ENCODE assay signal across 16 cellular contexts in the genomic region with DNA sequence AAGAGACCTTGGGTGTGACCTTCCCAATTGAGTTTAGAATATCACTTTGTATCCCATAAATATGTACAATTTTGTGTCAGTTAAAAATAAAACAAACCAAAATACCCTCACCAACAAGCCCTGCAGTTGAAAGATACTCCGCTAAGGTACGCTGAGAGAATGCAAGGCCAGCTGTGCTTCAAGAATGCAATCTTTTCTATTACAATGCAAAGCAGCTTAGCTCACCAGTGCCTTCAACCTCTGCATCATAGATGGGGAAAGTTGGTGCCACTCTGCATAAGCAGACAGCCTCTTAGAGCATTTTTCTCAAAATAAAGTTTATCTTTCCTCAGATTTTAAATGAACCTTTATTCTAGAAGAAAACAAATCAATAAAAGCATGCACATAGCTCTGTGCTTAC.
DNase-seq lines count a peak whose midpoint lies in the region; ATAC-seq and TF ChIP-seq lines count a peak whose summit lies in the region.
"Had no signal": no experiment of that assay in that cellular context is flagged by ENCODE, and none has a peak within 500 bp of the region (broad histone marks: within the 10 kb centered on the region; RNA-seq: fewer than 3 reads in every experiment).

No MANE protein-coding gene starts in this region.

- H4K8ac ChIP-seq in H9 (replicated peaks; ENCODE audit: insufficient read length, low read depth, low read length): no peak overlapping the region

- H2BK20ac ChIP-seq in H9 (ENCODE audit: low read depth, low read length, poor library complexity, severe bottlenecking): peak overlapping the region; percentile 60

- TF ChIP-seq CTCF in H9 (conservative IDR thresholded peaks at IDR 0.05): no peak
- no peak for TF ChIP-seq CTCF in WTC11 (IDR thresholded peaks at IDR 0.05)

- POLR2A ChIA-PET in WTC11 (lab: Charles Lee): no interaction called here

- peak; percentile 90 for ATAC-seq in WTC11
- ATAC-seq in stimulated activated naive CD8-positive, alpha-beta T cell treated with anti-CD3 and anti-CD28 coated beads, Interleukin-15, amount 100 ng/mL, for 72 hours: no peak
- no peak for ATAC-seq in HG02798 (IDR thresholded peaks at IDR 0.05; ENCODE audit: poor library complexity, unreplicated experiment)

- H3K4me1 ChIP-seq in H9 (ENCODE audit: insufficient read depth, low read length) (peaks cover 14% of the 10 kb centered on the region), iPS DF 6.9 (ENCODE audit: control insufficient read depth, insufficient read depth, low read length) (peaks cover 3% of the 10 kb centered on the region; the same call in 1 of the 2 replicates)
- H3K4me1 ChIP-seq: BLaER1 treated with 17β-estradiol and CSF1 and Interleukin-3, amounts not matched to agents 10 nM and 100 nM had no signal

- no peak overlapping the region for H3K4ac ChIP-seq in H9 (ENCODE audit: low read depth, low read length)

- H2AK5ac ChIP-seq in H9 (ENCODE audit: insufficient read length, low read length): no peak overlapping the region

- H3K79me2 ChIP-seq in H9 (ENCODE audit: insufficient read depth, low read length): no peaks in the 10 kb centered on the region

- no peaks in the 10 kb centered on the region for H3K23me2 ChIP-seq in H9 (ENCODE audit: insufficient read length, low read depth, low read length, poor library complexity, severe bottlenecking)

- no peaks in the 10 kb centered on the region for H3K79me1 ChIP-seq in H9 (ENCODE audit: insufficient read depth, low read depth, low read length, poor library complexity, severe bottlenecking)

- no peak overlapping the region for H3T11ph ChIP-seq in H9 (ENCODE audit: low read length)

- no peak overlapping the region for H4K5ac ChIP-seq in H9 (ENCODE audit: insufficient read length, low read depth, low read length)

- peaks cover 5 to 14% of the 10 kb centered on the region in 2 experiments; a peak in 4 of 5 replicates for H3K9me3 Mint-ChIP-seq in H9
- peaks cover 16% of the 10 kb centered on the region for H3K9me3 Mint-ChIP-seq in WTC11
- peaks cover 4 to 7% of the 10 kb centered on the region in 2 donors for H3K9me3 Mint-ChIP-seq in stimulated activated naive CD8-positive, alpha-beta T cell treated with anti-CD3 and anti-CD28 coated beads, Interleukin-15, amount 100 ng/mL, for 72 hours
- H3K9me3 Mint-ChIP-seq: HFFc6 had no signal

- peak overlapping the region; percentile 25 for H3K27ac ChIP-seq in H9 (ENCODE audit: insufficient read length, low read depth, low read length)
- H3K27ac ChIP-seq in iPS DF 6.9 (ENCODE audit: low read length): no peak overlapping the region
- H3K27ac ChIP-seq: BLaER1 treated with 17β-estradiol and CSF1 and Interleukin-3, amounts not matched to agents 10 nM and 100 nM; GM23248 had no signal

- no peak overlapping the region for H4K91ac ChIP-seq in H9 (ENCODE audit: insufficient read length, low read depth, low read length)

- H3K36me3 Mint-ChIP-seq in H9 (ENCODE audit: insufficient read depth in 1 of 3, low read depth in 3 of 3) (peaks cover 0 to 18% (median 7%) of the 10 kb centered on the region in 3 experiments; a peak in 5 of 7 replicates), WTC11 (peaks cover 11% of the 10 kb centered on the region; the same call in 1 of the 2 replicates)
- H3K36me3 Mint-ChIP-seq: CD4-positive, CD25-positive, alpha-beta regulatory T cell had no signal

- no peak overlapping the region for H2BK12ac ChIP-seq in H9 (ENCODE audit: insufficient read length, low read depth, low read length)

- H3K27me3 Mint-ChIP-seq in H9 (ENCODE audit: low read depth): no peaks in the 10 kb centered on the region; the same call in 1 of the 2 replicates
- H3K27me3 Mint-ChIP-seq in WTC11 (ENCODE audit: low read depth): no peaks in the 10 kb centered on the region
- no peaks in the 10 kb centered on the region for H3K27me3 Mint-ChIP-seq in stimulated activated naive CD8-positive, alpha-beta T cell treated with anti-CD3 and anti-CD28 coated beads, Interleukin-15, amount 100 ng/mL, for 72 hours
- H3K27me3 Mint-ChIP-seq: CD4-positive, CD25-positive, alpha-beta regulatory T cell had no signal

- H3K4me1 Mint-ChIP-seq in H9: peaks cover 35 to 41% of the 10 kb centered on the region in 2 experiments
- H3K4me1 Mint-ChIP-seq in WTC11: peaks cover 37% of the 10 kb centered on the region
- no peaks in the 10 kb centered on the region for H3K4me1 Mint-ChIP-seq in stimulated activated naive CD8-positive, alpha-beta T cell treated with anti-CD3 and anti-CD28 coated beads, Interleukin-15, amount 100 ng/mL, for 72 hours
- H3K4me1 Mint-ChIP-seq: CD4-positive, CD25-positive, alpha-beta regulatory T cell had no signal

- H2AFZ ChIP-seq in H9 (ENCODE audit: low read length): no peak overlapping the region
- H2AFZ ChIP-seq: GM23248 had no signal

- H3K27ac Mint-ChIP-seq in H9 (peak overlapping the region in 2 of 3 experiments; percentile 52 to 98; a peak in 3 of 7 replicates), WTC11 (no peak overlapping the region)
- H3K27ac Mint-ChIP-seq in stimulated activated naive CD8-positive, alpha-beta T cell treated with anti-CD3 and anti-CD28 coated beads, Interleukin-15, amount 100 ng/mL, for 72 hours: no peak overlapping the region
- H3K27ac Mint-ChIP-seq: CD4-positive, CD25-positive, alpha-beta regulatory T cell; HFFc6 had no signal

- H3K4me3 ChIP-seq in iPS DF 6.9 (ENCODE audit: low read length): no peak overlapping the region
- H3K4me3 ChIP-seq: BLaER1 treated with 17β-estradiol and CSF1 and Interleukin-3, amounts not matched to agents 10 nM and 100 nM; GM23248 had no signal

- H3K4me3 Mint-ChIP-seq in H9 (no peak overlapping the region; a peak in 1 of 5 replicates), WTC11 (peak overlapping the region; percentile 8; the same call in 1 of the 2 replicates)
- H3K4me3 Mint-ChIP-seq in stimulated activated naive CD8-positive, alpha-beta T cell treated with anti-CD3 and anti-CD28 coated beads, Interleukin-15, amount 100 ng/mL, for 72 hours: no peak overlapping the region
- H3K4me3 Mint-ChIP-seq: CD4-positive, CD25-positive, alpha-beta regulatory T cell; HFFc6 had no signal

- WGBS in H9 (ENCODE audit: extremely low coverage, insufficient read length, low lambda C conversion rate): no CpG with 5 or more reads among the region's 2 CpGs
- no CpG with 5 or more reads among the region's 2 CpGs for WGBS in iPS DF 6.9 (ENCODE audit: insufficient coverage, insufficient read length)

- no peak overlapping the region for H3K9ac ChIP-seq in H9 (ENCODE audit: extremely low read depth, insufficient read length, low read length)
- H3K9ac ChIP-seq: BLaER1 treated with 17β-estradiol and CSF1 and Interleukin-3, amounts not matched to agents 10 nM and 100 nM; GM23248 had no signal

- H3K56ac ChIP-seq in H9 (ENCODE audit: insufficient read length, low read depth, low read length): no peak overlapping the region

- no peak overlapping the region for H2BK15ac ChIP-seq in H9 (ENCODE audit: low read depth, low read length)

- CTCF ChIA-PET in WTC11 (lab: Charles Lee): interaction anchor here (1.2 to 1.7 kb wide), 2 partner anchors 277 to 485 kb away, joined by 3 read pairs; no protein-coding TSS in a partner anchor

- DNase-seq in H9: peak; percentile 39
- DNase-seq in WTC11 (ENCODE audit: low spot score): peak; percentile 15
- DNase-seq in iPS DF 6.9 (ENCODE audit: low read depth, low spot score): peak; percentile 29
- peak; percentile 41 for DNase-seq in iPS-NIHi7 (ENCODE audit: extremely low spot score)
- DNase-seq in NCI-H526 (lab: John Stamatoyannopoulos, UW): no peak
- no peak for DNase-seq in stimulated activated naive CD8-positive, alpha-beta T cell treated with anti-CD3 and anti-CD28 coated beads, Interleukin-15, amount 100 ng/mL, for 72 hours
- DNase-seq in activated naive CD4-positive, alpha-beta T cell treated with anti-CD3 and anti-CD28 coated beads, Interleukin-2, amount 50 U/mL, for 16 hours: no peak
- DNase-seq: ACHN; CD4-positive, CD25-positive, alpha-beta regulatory T cell; DMS53; GM23248; HCEC 1CT; HFFc6; IMR-90 had no signal

- peak overlapping the region; percentile 20 for H3K4me2 ChIP-seq in H9 (ENCODE audit: insufficient read depth, insufficient read length, low read length)
- H3K4me2 ChIP-seq: BLaER1 treated with 17β-estradiol and CSF1 and Interleukin-3, amounts not matched to agents 10 nM and 100 nM had no signal

- no peak overlapping the region for H2BK5ac ChIP-seq in H9 (ENCODE audit: insufficient read length, low read length)

- no peak overlapping the region for H3K14ac ChIP-seq in H9 (ENCODE audit: insufficient read depth, low read length)

- H3K27me3 ChIP-seq in H9 (ENCODE audit: insufficient read depth, low read length): no peaks in the 10 kb centered on the region
- no peaks in the 10 kb centered on the region for H3K27me3 ChIP-seq in iPS DF 6.9 (ENCODE audit: control insufficient read depth, insufficient read depth, low read length)
- H3K27me3 ChIP-seq: BLaER1 treated with 17β-estradiol and CSF1 and Interleukin-3, amounts not matched to agents 10 nM and 100 nM had no signal

- H2BK120ac ChIP-seq in H9 (ENCODE audit: low read depth, low read length, poor library complexity, severe bottlenecking): no peak overlapping the region

- no peak overlapping the region for H3K23ac ChIP-seq in H9 (ENCODE audit: insufficient read length, low read depth, low read length)

- no peak overlapping the region for H3K18ac ChIP-seq in H9 (ENCODE audit: insufficient read length, low read depth, low read length)

- H4K20me1 ChIP-seq in H9 (ENCODE audit: control insufficient read depth, insufficient read depth, insufficient read length): no peaks in the 10 kb centered on the region
- H4K20me1 ChIP-seq: BLaER1 treated with 17β-estradiol and CSF1 and Interleukin-3, amounts not matched to agents 10 nM and 100 nM had no signal

- H3K9me3 ChIP-seq in H9 (ENCODE audit: control insufficient read depth, low read depth, low read length): no peaks in the 10 kb centered on the region
- H3K9me3 ChIP-seq in iPS DF 6.9 (ENCODE audit: control insufficient read depth, insufficient read depth, low read length): no peaks in the 10 kb centered on the region

- no peaks in the 10 kb centered on the region for H3K36me3 ChIP-seq in iPS DF 6.9 (ENCODE audit: control insufficient read depth, insufficient read depth, low read length)
- H3K36me3 ChIP-seq: BLaER1 treated with 17β-estradiol and CSF1 and Interleukin-3, amounts not matched to agents 10 nM and 100 nM had no signal

TF ChIP-seq in WTC11, 78 proteins besides CTCF, POLR2A, EP300 and RAD21:
- TF ChIP-seq ZNF416 (CRISPR knock-in tag; IDR thresholded peaks at IDR 0.05): no peak
- TF ChIP-seq, protein P1, sequence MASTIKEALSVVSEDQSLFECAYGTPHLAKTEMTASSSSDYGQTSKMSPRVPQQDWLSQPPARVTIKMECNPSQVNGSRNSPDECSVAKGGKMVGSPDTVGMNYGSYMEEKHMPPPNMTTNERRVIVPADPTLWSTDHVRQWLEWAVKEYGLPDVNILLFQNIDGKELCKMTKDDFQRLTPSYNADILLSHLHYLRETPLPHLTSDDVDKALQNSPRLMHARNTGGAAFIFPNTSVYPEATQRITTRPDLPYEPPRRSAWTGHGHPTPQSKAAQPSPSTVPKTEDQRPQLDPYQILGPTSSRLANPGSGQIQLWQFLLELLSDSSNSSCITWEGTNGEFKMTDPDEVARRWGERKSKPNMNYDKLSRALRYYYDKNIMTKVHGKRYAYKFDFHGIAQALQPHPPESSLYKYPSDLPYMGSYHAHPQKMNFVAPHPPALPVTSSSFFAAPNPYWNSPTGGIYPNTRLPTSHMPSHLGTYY (CRISPR knock-in tag; IDR thresholded peaks at IDR 0.05): no peak

Comparison
In these comparisons a context has a peak if more than half of its experiments do, and no peak if none do; other contexts are left out.
1. DNase-seq: peak in H9 (single experiment), WTC11 (single experiment), iPS DF 6.9 (single experiment) and iPS-NIHi7 (single experiment); none in NCI-H526 (0 of 2), stimulated activated naive CD8-positive, alpha-beta T cell treated with anti-CD3 and anti-CD28 coated beads, Interleukin-15, amount 100 ng/mL, for 72 hours (0 of 2) and activated naive CD4-positive, alpha-beta T cell treated with anti-CD3 and anti-CD28 coated beads, Interleukin-2, amount 50 U/mL, for 16 hours (single experiment).
2. H3K27ac Mint-ChIP-seq: peak in H9 (2 of 3); none in WTC11 (single experiment) and stimulated activated naive CD8-positive, alpha-beta T cell treated with anti-CD3 and anti-CD28 coated beads, Interleukin-15, amount 100 ng/mL, for 72 hours (0 of 2).